28 cellular contexts compared by ENCODE assay signal in the genomic region with DNA sequence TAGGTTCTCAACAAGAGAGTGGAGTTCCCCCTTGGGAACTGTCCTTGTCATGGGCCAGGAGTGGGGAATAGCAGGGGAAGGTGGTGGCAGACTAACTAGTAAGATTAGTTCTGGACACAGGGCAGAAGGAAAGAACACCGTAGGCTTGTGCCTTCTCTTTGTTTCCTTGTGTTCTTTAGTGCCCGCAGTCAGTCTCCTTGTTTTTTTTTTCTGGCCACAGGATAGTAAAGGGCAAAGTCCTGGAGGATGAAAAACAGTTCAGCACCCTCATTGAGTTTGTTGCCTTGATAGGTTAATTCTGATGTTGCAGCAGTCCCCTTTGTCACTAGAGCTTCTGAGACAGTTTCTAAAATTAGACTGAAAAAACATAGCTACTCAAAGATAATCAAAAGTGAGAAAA. TPM values are rescaled to one million over a fixed set of nuclear protein-coding genes. Genes with fewer than 3 reads are reported as not detected.
DNase-seq lines count a peak whose midpoint lies in the region; ATAC-seq and TF ChIP-seq lines count a peak whose summit lies in the region.
"Had no signal": no experiment of that assay in that cellular context is flagged by ENCODE, and none has a peak within 500 bp of the region (broad histone marks: within the 10 kb centered on the region; RNA-seq: fewer than 3 reads in every experiment).

No MANE protein-coding gene starts in this region.

- no peaks in the 10 kb centered on the region for H3K27me3 Mint-ChIP-seq in activated CD8-positive, alpha-beta T cell treated with anti-CD3 and anti-CD28 coated beads for 36 hours
- H3K27me3 Mint-ChIP-seq in activated CD8-positive, alpha-beta T cell treated with anti-CD3 and anti-CD28 coated beads, Interleukin-2, amount 10 ng/mL, durations not matched to agents 7 days and 5 days (ENCODE audit: low read depth): no peaks in the 10 kb centered on the region
- no peaks in the 10 kb centered on the region for H3K27me3 Mint-ChIP-seq in HFFc6 (ENCODE audit: insufficient read depth)
- H3K27me3 Mint-ChIP-seq: central memory CD8-positive, alpha-beta T cell; stimulated activated memory B cell treated with anti-CD40 and anti-IgM and Interleukin-4, amounts not matched to agents 10 μg/mL and 1 μg/mL and 100 μg/mL, for 72 hours had no signal

- peaks cover 53% of the 10 kb centered on the region for H3K36me3 Mint-ChIP-seq in activated CD8-positive, alpha-beta T cell treated with anti-CD3 and anti-CD28 coated beads for 36 hours (ENCODE audit: low read depth)
- H3K36me3 Mint-ChIP-seq in activated CD8-positive, alpha-beta T cell treated with anti-CD3 and anti-CD28 coated beads, Interleukin-2, amount 10 ng/mL, durations not matched to agents 7 days and 5 days (ENCODE audit: low read depth): peaks cover 33% of the 10 kb centered on the region
- H3K36me3 Mint-ChIP-seq in HFFc6 (ENCODE audit: low read depth): peaks cover 38% of the 10 kb centered on the region

- no peaks in the 10 kb centered on the region for H3K9me3 Mint-ChIP-seq in activated CD8-positive, alpha-beta T cell treated with anti-CD3 and anti-CD28 coated beads for 36 hours
- H3K9me3 Mint-ChIP-seq in activated CD8-positive, alpha-beta T cell treated with anti-CD3 and anti-CD28 coated beads, Interleukin-2, amount 10 ng/mL, durations not matched to agents 7 days and 5 days (ENCODE audit: insufficient read depth): no peaks in the 10 kb centered on the region
- no peaks in the 10 kb centered on the region for H3K9me3 Mint-ChIP-seq in HFFc6
- H3K9me3 Mint-ChIP-seq: activated T-helper 1 cell treated with anti-CD3 and anti-CD28 coated beads, Interleukin-12 subunit alpha, Interleukin-12 subunit beta, Interleukin-2, Interleukin-4 antibody, amounts not matched to agents 30 ng/mL and 10 ng/mL and 1 ng/mL, durations not matched to agents 14 hours and 24 hours and 36 hours; central memory CD8-positive, alpha-beta T cell; stimulated activated memory B cell treated with anti-CD40 and anti-IgM and Interleukin-4, amounts not matched to agents 10 μg/mL and 1 μg/mL and 100 μg/mL, for 72 hours had no signal

- H3K9me3 ChIP-seq in left lung (no peaks in the 10 kb centered on the region), neutrophil (no peaks in the 10 kb centered on the region)
- H3K9me3 ChIP-seq: psoas muscle, SK-N-SH, upper lobe of left lung had no signal

- H3K27ac Mint-ChIP-seq in activated CD8-positive, alpha-beta T cell treated with anti-CD3 and anti-CD28 coated beads for 36 hours: peak overlapping the region; percentile 37
- no peak overlapping the region for H3K27ac Mint-ChIP-seq in activated CD8-positive, alpha-beta T cell treated with anti-CD3 and anti-CD28 coated beads, Interleukin-2, amount 10 ng/mL, durations not matched to agents 7 days and 5 days
- H3K27ac Mint-ChIP-seq in HFFc6: no peak overlapping the region
- H3K27ac Mint-ChIP-seq: activated T-helper 1 cell treated with anti-CD3 and anti-CD28 coated beads, Interleukin-12 subunit alpha, Interleukin-12 subunit beta, Interleukin-2, Interleukin-4 antibody, amounts not matched to agents 30 ng/mL and 10 ng/mL and 1 ng/mL, durations not matched to agents 14 hours and 24 hours and 36 hours; stimulated activated memory B cell treated with anti-CD40 and anti-IgM and Interleukin-4, amounts not matched to agents 10 μg/mL and 1 μg/mL and 100 μg/mL, for 72 hours had no signal

- H3K27me3 ChIP-seq in left lung (no peaks in the 10 kb centered on the region), neutrophil (no peaks in the 10 kb centered on the region)
- H3K27me3 ChIP-seq: upper lobe of left lung had no signal

- ATAC-seq in activated CD8-positive, alpha-beta T cell treated with anti-CD3 and anti-CD28 coated beads for 36 hours: no peak
- ATAC-seq in activated CD8-positive, alpha-beta T cell treated with anti-CD3 and anti-CD28 coated beads, Interleukin-2, amount 10 ng/mL, durations not matched to agents 7 days and 5 days: no peak
- ATAC-seq in left lung: peak; percentile 43
- ATAC-seq: activated CD4-positive, CD25-positive, alpha-beta regulatory T cell treated with anti-CD3 and anti-CD28 coated beads, Interleukin-2, amount 50 U/mL, for 24 hours; psoas muscle; Right ventricle myocardium inferior; stimulated activated memory B cell treated with anti-CD40 and anti-IgM and Interleukin-4, amounts not matched to agents 10 μg/mL and 1 μg/mL and 100 μg/mL, for 72 hours had no signal

- peaks cover 0 to 4% of the 10 kb centered on the region in 2 donors for H3K4me1 ChIP-seq in left lung
- no peaks in the 10 kb centered on the region for H3K4me1 ChIP-seq in neutrophil (ENCODE audit: control insufficient read depth in 1 of 2, insufficient read depth in 1 of 2, low read depth in 1 of 2, low read length in 1 of 2)
- H3K4me1 ChIP-seq: psoas muscle had no signal

- intact Hi-C loops in activated CD8-positive, alpha-beta T cell treated with anti-CD3 and anti-CD28 coated beads for 36 hours (cut with micrococcal nuclease): no loop called here
- intact Hi-C loops in left lung (cut with DNase I): no loop called here

- H3K4me3 Mint-ChIP-seq in activated CD8-positive, alpha-beta T cell treated with anti-CD3 and anti-CD28 coated beads for 36 hours: no peak overlapping the region
- H3K4me3 Mint-ChIP-seq in activated CD8-positive, alpha-beta T cell treated with anti-CD3 and anti-CD28 coated beads, Interleukin-2, amount 10 ng/mL, durations not matched to agents 7 days and 5 days: no peak overlapping the region
- no peak overlapping the region for H3K4me3 Mint-ChIP-seq in HFFc6
- H3K4me3 Mint-ChIP-seq: activated T-helper 1 cell treated with anti-CD3 and anti-CD28 coated beads, Interleukin-12 subunit alpha, Interleukin-12 subunit beta, Interleukin-2, Interleukin-4 antibody, amounts not matched to agents 30 ng/mL and 10 ng/mL and 1 ng/mL, durations not matched to agents 14 hours and 24 hours and 36 hours; CD14-positive monocyte; central memory CD8-positive, alpha-beta T cell; stimulated activated memory B cell treated with anti-CD40 and anti-IgM and Interleukin-4, amounts not matched to agents 10 μg/mL and 1 μg/mL and 100 μg/mL, for 72 hours had no signal

- POLR2A ChIA-PET in activated CD8-positive, alpha-beta T cell treated with anti-CD3 and anti-CD28 coated beads for 36 hours (lab: Charles Lee): no interaction called here
- POLR2A ChIA-PET in activated CD8-positive, alpha-beta T cell treated with anti-CD3 and anti-CD28 coated beads, Interleukin-2, amount 10 ng/mL, durations not matched to agents 7 days and 5 days (lab: Charles Lee): no interaction called here

- no peak overlapping the region for H3K27ac ChIP-seq in left lung
- peak overlapping the region; percentile 22 for H3K27ac ChIP-seq in neutrophil
- H3K27ac ChIP-seq: psoas muscle, upper lobe of left lung had no signal

- CTCF ChIA-PET in activated CD8-positive, alpha-beta T cell treated with anti-CD3 and anti-CD28 coated beads for 36 hours (lab: Charles Lee): no interaction called here
- CTCF ChIA-PET in activated CD8-positive, alpha-beta T cell treated with anti-CD3 and anti-CD28 coated beads, Interleukin-2, amount 10 ng/mL, durations not matched to agents 7 days and 5 days (lab: Charles Lee): interaction anchor here (0.6 kb wide), 1 partner anchor 617 kb away, joined by 3 read pairs; no protein-coding TSS in a partner anchor

- DNase-seq in activated CD8-positive, alpha-beta T cell treated with anti-CD3 and anti-CD28 coated beads for 36 hours: no peak
- DNase-seq in activated CD8-positive, alpha-beta T cell treated with anti-CD3 and anti-CD28 coated beads, Interleukin-2, amount 10 ng/mL, durations not matched to agents 7 days and 5 days: no peak
- DNase-seq in left lung (no peak), RPMI8226 (no peak), HFFc6 (no peak), DMS53 treated with DMSO at 0.1 percent for 48 hours (lab: John Stamatoyannopoulos, UW; ENCODE audit: unreplicated experiment) (no peak), dedifferentiated amniotic fluid mesenchymal stem cell (ENCODE audit: extremely low spot score) (no peak)
- DNase-seq: activated CD4-positive, alpha-beta T cell treated with anti-CD3 and anti-CD28 coated beads, Interleukin-2, amount 50 U/mL, for 48 hours; activated CD8-positive, alpha-beta memory T cell treated with anti-CD3 and anti-CD28 coated beads, Interleukin-2, amount 50 U/mL, for 4 hours; activated naive CD4-positive, alpha-beta T cell treated with Interleukin-2 at 50 U/mL for 16 hours; DMS79; HCEC 1CT; kidney glomerular epithelial cell; NCI-H1048; NCI-H1694; NCI-H510A treated with DMSO at 0.1 percent for 48 hours; OCI-M1; psoas muscle; SK-N-SH; T-helper 2 cell; upper lobe of left lung had no signal

- H3K4me3 ChIP-seq in left lung (no peak overlapping the region), neutrophil (ENCODE audit: low read depth in 1 of 2, low read length in 1 of 2) (no peak overlapping the region)
- H3K4me3 ChIP-seq: psoas muscle, upper lobe of left lung had no signal

- H3K4me1 Mint-ChIP-seq in activated CD8-positive, alpha-beta T cell treated with anti-CD3 and anti-CD28 coated beads for 36 hours (ENCODE audit: low read depth): peaks cover 20% of the 10 kb centered on the region
- H3K4me1 Mint-ChIP-seq in activated CD8-positive, alpha-beta T cell treated with anti-CD3 and anti-CD28 coated beads, Interleukin-2, amount 10 ng/mL, durations not matched to agents 7 days and 5 days (ENCODE audit: low read depth): peaks cover 2% of the 10 kb centered on the region
- H3K4me1 Mint-ChIP-seq in HFFc6 (ENCODE audit: low read depth): peaks cover 15% of the 10 kb centered on the region
- H3K4me1 Mint-ChIP-seq: CD14-positive monocyte had no signal

- H3K36me3 ChIP-seq in left lung (peaks cover 0 to 38% of the 10 kb centered on the region in 2 donors), neutrophil (peaks cover 16% of the 10 kb centered on the region)

- TF ChIP-seq CTCF in activated CD8-positive, alpha-beta T cell treated with anti-CD3 and anti-CD28 coated beads for 36 hours (IDR thresholded peaks at IDR 0.05): no peak
- TF ChIP-seq CTCF in left lung (IDR thresholded peaks at IDR 0.05): no peak
- no peak for TF ChIP-seq CTCF in neutrophil (IDR thresholded peaks at IDR 0.05)
- TF ChIP-seq CTCF in HFFc6 (IDR thresholded peaks at IDR 0.05): no peak

RNA-seq across cellular contexts. Expression of a gene that starts 8.4 kb away (rescaled TPM):
- total RNA-seq in activated CD8-positive, alpha-beta T cell treated with anti-CD3 and anti-CD28 coated beads for 36 hours: 10 to 100 TPM; 39.0 to 41.8 TPM
- total RNA-seq in activated CD8-positive, alpha-beta T cell treated with anti-CD3 and anti-CD28 coated beads, Interleukin-2, amount 10 ng/mL, durations not matched to agents 7 days and 5 days: 10 to 100 TPM; 19.1 to 21.0 TPM
- total RNA-seq in left lung: 10 to 100 TPM; 34.1 to 36.5 TPM
- 10 to 100 TPM; 19.8 to 24.4 (median 22.2) TPM for total RNA-seq in HFFc6 (2021; fragmentation: NEBNext Ultra II Directional; extraction: Animal tissue kit (Norgen Biotek cat#: 25700))
